ENCODE assay signal across 8 cellular contexts in genomic region chr3:133474251-133474801, GRCh38.
DNase-seq lines count a peak whose midpoint lies in the region; TF ChIP-seq lines count a peak whose summit lies in the region.

No MANE protein-coding gene starts in this region.

- TF ChIP-seq POLR2A in prostate gland (IDR thresholded peaks at IDR 0.05) = no peak

- H3K9me3 Mint-ChIP-seq in CD8-positive, alpha-beta memory T cell = no peaks in the 10 kb centered on the region

- no peak overlapping the region for H3K4me3 Mint-ChIP-seq in CD8-positive, alpha-beta memory T cell

- peak overlapping the region in 3 of 8 donors; percentile 37 to 54 (median 44) for H3K27ac Mint-ChIP-seq in CD8-positive, alpha-beta memory T cell

- 9% methylated on average over 8 of the region's 8 CpGs for WGBS in prostate gland

- intact Hi-C loops in prostate gland (cut with DNase I) = loop anchor here (10.0 kb wide), 1 partner anchor 100 kb away; the partner anchor contains the start of gene CDV3

- H3K36me3 ChIP-seq in prostate gland = no peaks in the 10 kb centered on the region
- H3K36me3 ChIP-seq in CD8-positive, alpha-beta memory T cell (ENCODE audit: insufficient read depth, low read length) = no peaks in the 10 kb centered on the region

- CTCF ChIA-PET in CD8-positive, alpha-beta memory T cell (lab: Charles Lee) = interaction anchor here (1.0 to 6.3 kb wide), 4 partner anchors 10 to 27 kb away, joined by 3 to 31 read pairs (median 6); no protein-coding TSS in a partner anchor

- H3K27me3 ChIP-seq in prostate gland (replicated peaks; ENCODE audit: insufficient read depth) = no peaks in the 10 kb centered on the region
- H3K27me3 ChIP-seq in CD8-positive, alpha-beta memory T cell (ENCODE audit: insufficient read depth, low read length, poor library complexity, severe bottlenecking) = no peaks in the 10 kb centered on the region

- TF ChIP-seq CTCF in GM12865 (IDR thresholded peaks at IDR 0.05; ENCODE audit: insufficient read depth, low read depth, low read length, missing control alignments) (no peak), prostate gland (IDR thresholded peaks at IDR 0.05) (no peak)

- no peaks in the 10 kb centered on the region for H3K27me3 Mint-ChIP-seq in CD8-positive, alpha-beta memory T cell

- H3K27ac ChIP-seq in prostate gland = peak overlapping the region; percentile 21 to 34
- no peak overlapping the region for H3K27ac ChIP-seq in CD8-positive, alpha-beta memory T cell (ENCODE audit: low read depth, low read length)

- H3K4me1 Mint-ChIP-seq in CD8-positive, alpha-beta memory T cell = peaks cover 11 to 47% (median 34%) of the 10 kb centered on the region in 3 donors

- DNase-seq in GM12865 (ENCODE audit: low read depth) (no peak), NCI-H345 treated with DMSO at 0.1 percent for 48 hours (lab: John Stamatoyannopoulos, UW; ENCODE audit: unreplicated experiment) (peak; percentile 11), fibroblast of peridontal ligament (ENCODE audit: extremely low read depth) (peak; percentile 86), prostate gland (ENCODE audit: low spot score) (peak; percentile 50), OCI-M2 (lab: John Stamatoyannopoulos, UW; ENCODE audit: unreplicated experiment) (no peak), RKO (ENCODE audit: low spot score) (no peak)
- no peak for DNase-seq in effector CD8-positive, alpha-beta T cell (lab: John Stamatoyannopoulos, UW)
- DNase-seq in CD8-positive, alpha-beta memory T cell = no peak

- H3K36me3 Mint-ChIP-seq in CD8-positive, alpha-beta memory T cell = peaks cover 0 to 1% (median 0%) of the 10 kb centered on the region in 3 donors

- POLR2A ChIA-PET in CD8-positive, alpha-beta memory T cell (lab: Charles Lee) = no interaction called here

- no peaks in the 10 kb centered on the region for H3K9me3 ChIP-seq in prostate gland
- H3K9me3 ChIP-seq in CD8-positive, alpha-beta memory T cell (ENCODE audit: low read length) = no peaks in the 10 kb centered on the region

- H3K4me1 ChIP-seq in prostate gland (replicated peaks) = no peaks in the 10 kb centered on the region
- peaks cover 16% of the 10 kb centered on the region for H3K4me1 ChIP-seq in CD8-positive, alpha-beta memory T cell (ENCODE audit: insufficient read depth, low read length)

- peak overlapping the region; percentile 62 for H3K4me3 ChIP-seq in GM12865 (ENCODE audit: low read depth, low read length)
- no peak overlapping the region for H3K4me3 ChIP-seq in prostate gland
- no peak overlapping the region for H3K4me3 ChIP-seq in CD8-positive, alpha-beta memory T cell (ENCODE audit: low read length)

Comparison
In these comparisons a context has a peak if more than half of its experiments do, and no peak if none do; other contexts are left out.
1. DNase-seq: peak in NCI-H345 treated with DMSO at 0.1 percent for 48 hours (single experiment), fibroblast of peridontal ligament (single experiment) and prostate gland (single experiment); none in GM12865 (single experiment), effector CD8-positive, alpha-beta T cell (single experiment), OCI-M2 (single experiment), CD8-positive, alpha-beta memory T cell (0 of 5) and RKO (single experiment).